19 cellular contexts compared by ENCODE assay signal in the genomic region with DNA sequence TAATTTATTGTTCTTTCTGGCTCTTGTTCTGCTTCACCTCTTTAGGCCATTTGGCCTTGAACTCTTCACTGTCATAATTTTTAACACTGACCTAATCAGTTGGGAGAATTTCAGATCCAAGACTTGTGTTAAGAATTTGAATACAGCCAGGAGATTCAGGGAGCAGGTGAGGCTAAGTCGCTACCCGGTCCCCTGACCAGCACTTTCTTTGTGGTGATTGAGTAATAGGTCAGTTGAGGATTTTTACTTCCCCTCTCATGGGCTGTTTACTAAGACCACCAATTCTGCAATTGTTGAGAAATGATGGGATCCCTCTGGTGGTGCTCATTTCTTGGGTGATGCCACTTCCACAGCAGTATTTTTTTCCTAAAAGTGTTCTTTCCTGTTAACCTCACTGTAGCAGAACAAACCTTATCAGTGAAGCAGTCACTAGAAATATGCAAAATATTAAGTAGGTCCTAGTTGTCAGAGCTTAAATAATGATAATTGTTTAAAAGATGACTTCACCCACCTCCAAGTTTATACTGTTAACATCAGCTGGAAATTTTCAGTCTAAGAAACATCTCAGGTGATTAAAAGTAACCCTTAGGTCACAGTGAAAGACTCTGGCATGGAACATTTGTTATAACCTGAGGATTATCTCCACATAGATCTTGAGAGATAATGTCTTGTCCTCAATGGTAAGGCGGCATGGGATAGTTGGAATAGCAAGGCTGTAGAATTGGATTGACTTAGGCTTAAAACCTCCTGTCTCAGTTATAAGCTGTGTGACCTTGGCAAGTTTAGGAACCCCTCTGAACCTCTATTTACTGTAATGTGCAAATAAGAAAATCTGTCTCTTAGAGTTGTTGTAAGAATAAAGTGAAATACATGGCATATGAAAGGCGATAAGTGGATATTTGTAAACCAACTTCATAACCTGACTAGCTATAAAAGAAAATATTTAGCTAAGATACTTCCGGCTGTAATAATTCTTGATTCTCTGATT. TPM values are rescaled to one million over a fixed set of nuclear protein-coding genes. Genes with fewer than 3 reads are reported as not detected.
DNase-seq lines count a peak whose midpoint lies in the region; ATAC-seq and TF ChIP-seq lines count a peak whose summit lies in the region.
"Had no signal": no experiment of that assay in that cellular context is flagged by ENCODE, and none has a peak within 500 bp of the region (broad histone marks: within the 10 kb centered on the region; RNA-seq: fewer than 3 reads in every experiment).

No MANE protein-coding gene starts in this region.

- H3K9me3 ChIP-seq in T-helper 17 cell (ENCODE audit: control insufficient read depth, low read length, poor library complexity, severe bottlenecking) (no peaks in the 10 kb centered on the region), muscle layer of colon (ENCODE audit: low read length) (no peaks in the 10 kb centered on the region), stomach (no peaks in the 10 kb centered on the region), HAP-1 (no peaks in the 10 kb centered on the region), heart right ventricle (no peaks in the 10 kb centered on the region)
- H3K9me3 ChIP-seq: adrenal gland, psoas muscle, thyroid gland had no signal

- H3K27ac Mint-ChIP-seq in T-helper 17 cell, result peak overlapping the region; percentile 11
- H3K27ac Mint-ChIP-seq: activated naive CD4-positive, alpha-beta T cell treated with anti-CD3 and anti-CD28 coated beads for 36 hours; neural progenitor cell; stimulated activated naive CD8-positive, alpha-beta T cell treated with anti-CD3 and anti-CD28 coated beads, Interleukin-15, amount 100 ng/mL, for 72 hours; T-cell had no signal

- no peak overlapping the region for H3K4me3 ChIP-seq in muscle layer of colon (ENCODE audit: low read depth in 1 of 2, low read length in 2 of 2)
- H3K4me3 ChIP-seq in stomach, result no peak overlapping the region
- H3K4me3 ChIP-seq in HAP-1, result no peak overlapping the region
- no peak overlapping the region for H3K4me3 ChIP-seq in heart right ventricle
- H3K4me3 ChIP-seq: adrenal gland, neural progenitor cell, psoas muscle, thyroid gland had no signal

- H3K27me3 Mint-ChIP-seq in T-helper 17 cell, result no peaks in the 10 kb centered on the region
- H3K27me3 Mint-ChIP-seq: stimulated activated naive CD8-positive, alpha-beta T cell treated with anti-CD3 and anti-CD28 coated beads, Interleukin-15, amount 100 ng/mL, for 72 hours; T-cell had no signal

- H3K4me1 Mint-ChIP-seq in T-helper 17 cell, result peaks cover 3% of the 10 kb centered on the region
- H3K4me1 Mint-ChIP-seq: stimulated activated naive CD8-positive, alpha-beta T cell treated with anti-CD3 and anti-CD28 coated beads, Interleukin-15, amount 100 ng/mL, for 72 hours; T-cell had no signal

- no peak overlapping the region for H3K4me3 Mint-ChIP-seq in T-helper 17 cell
- H3K4me3 Mint-ChIP-seq: activated naive CD4-positive, alpha-beta T cell treated with anti-CD3 and anti-CD28 coated beads for 36 hours; neural progenitor cell; stimulated activated naive CD8-positive, alpha-beta T cell treated with anti-CD3 and anti-CD28 coated beads, Interleukin-15, amount 100 ng/mL, for 72 hours; T-cell had no signal

- no peak for TF ChIP-seq POLR2A in stomach (IDR thresholded peaks at IDR 0.05)

- peak overlapping the region; percentile 42 for H3K27ac ChIP-seq in muscle layer of colon (ENCODE audit: low read depth, low read length)
- H3K27ac ChIP-seq in stomach, result peak overlapping the region in 3 of 5 donors; percentile 2 to 68 (median 61)
- H3K27ac ChIP-seq in heart right ventricle, result no peak overlapping the region
- H3K27ac ChIP-seq: adrenal gland, brain microvascular endothelial cell, C4-2B, neural progenitor cell, psoas muscle, thyroid gland had no signal

- no peaks in the 10 kb centered on the region for H3K27me3 ChIP-seq in muscle layer of colon (ENCODE audit: control insufficient read depth in 1 of 2, insufficient read depth in 2 of 2, low read length in 2 of 2)
- no peaks in the 10 kb centered on the region for H3K27me3 ChIP-seq in stomach
- H3K27me3 ChIP-seq in HAP-1 (ENCODE audit: low read depth), result no peaks in the 10 kb centered on the region
- no peaks in the 10 kb centered on the region for H3K27me3 ChIP-seq in heart right ventricle
- H3K27me3 ChIP-seq: adrenal gland, brain microvascular endothelial cell, neural progenitor cell, thyroid gland had no signal

- in situ Hi-C loops in HAP-1 (cut with MboI; ENCODE audit: low sequenced_read_pairs), result no loop called here

- no peak for TF ChIP-seq EP300 in stomach (IDR thresholded peaks at IDR 0.05)

- intact Hi-C loops in stomach (cut with DNase I; ENCODE audit: low total_unique reads), result no loop called here
- intact Hi-C loops in heart right ventricle (cut with DNase I), result loop anchor here in 4 of 10 donors (1.0 to 5.0 kb wide), 3 partner anchors 93 to 94 kb away; no protein-coding TSS in a partner anchor

- H3K36me3 ChIP-seq in muscle layer of colon (ENCODE audit: insufficient read depth, low read length) (no peaks in the 10 kb centered on the region), stomach (peaks cover 0 to 58% (median 32%) of the 10 kb centered on the region in 4 donors), HAP-1 (replicated peaks) (peaks cover 45% of the 10 kb centered on the region), heart right ventricle (peaks cover 0 to 68% (median 10%) of the 10 kb centered on the region in 9 donors)
- H3K36me3 ChIP-seq: brain microvascular endothelial cell had no signal

- 70 to 86% (median 84%) methylated on average over 5 of the region's 5 CpGs for WGBS in stomach, 5 donors
- 94% methylated on average over 5 of the region's 5 CpGs for WGBS in heart right ventricle, 2 donors

- ATAC-seq in T-helper 17 cell (no peak), heart right ventricle (no peak), GM19351 (IDR thresholded peaks at IDR 0.05; ENCODE audit: unreplicated experiment) (no peak)
- ATAC-seq: stimulated activated naive CD8-positive, alpha-beta T cell treated with anti-CD3 and anti-CD28 coated beads, Interleukin-15, amount 100 ng/mL, for 72 hours; T-cell had no signal

- TF ChIP-seq CTCF in stomach (IDR thresholded peaks at IDR 0.05) (no peak), heart right ventricle (IDR thresholded peaks at IDR 0.05) (no peak)

- H3K36me3 Mint-ChIP-seq in T-helper 17 cell (ENCODE audit: low read depth), result peaks cover 15% of the 10 kb centered on the region

- H3K9ac ChIP-seq in muscle layer of colon (ENCODE audit: low read length), result no peak overlapping the region
- H3K9ac ChIP-seq: neural progenitor cell had no signal

- H3K4me1 ChIP-seq in muscle layer of colon (ENCODE audit: insufficient read depth, low read length) (peaks cover 60% of the 10 kb centered on the region), stomach (peaks cover 0 to 48% (median 10%) of the 10 kb centered on the region in 4 donors), HAP-1 (no peaks in the 10 kb centered on the region), heart right ventricle (peaks cover 0 to 23% (median 0%) of the 10 kb centered on the region in 9 donors)

- DNase-seq in HT-29 (ENCODE audit: low spot score) (peak; percentile 37), T-helper 17 cell (no peak), stomach (no peak), HAP-1 (ENCODE audit: low spot score in 2 of 2) (no peak), heart right ventricle (no peak)
- DNase-seq: activated CD4-positive, alpha-beta T cell treated with anti-CD3 and anti-CD28 coated beads, Interleukin-2, amount 50 U/mL, for 4 hours; activated naive CD4-positive, alpha-beta T cell treated with anti-CD3 and anti-CD28 coated beads for 36 hours; effector CD4-positive, alpha-beta T cell; psoas muscle; stimulated activated CD8-positive, alpha-beta memory T cell treated with anti-CD3 and anti-CD28 coated beads, Interleukin-4, amount 100 ng/mL, for 48 hours; stimulated activated naive CD8-positive, alpha-beta T cell treated with anti-CD3 and anti-CD28 coated beads, Interleukin-15, amount 100 ng/mL, for 72 hours; T-cell had no signal

RNA-seq across cellular contexts. Expression of a gene that starts 41.3 kb away (rescaled TPM):
- total RNA-seq in HT-29 (2014; rRNA removed; shearing (Covaris generic)), result 17.8 and 18.4 TPM in 2 replicates
- total RNA-seq in T-helper 17 cell (10 to 100 TPM; 10.8 to 11.1 TPM), stomach (10 to 100 TPM in 4 of 5 donors, 1 to 10 TPM in 1; 4.7 to 85.7 (median 22.9) TPM), heart right ventricle (1 to 10 TPM; 5.2 to 8.8 (median 8.2) TPM)
- polyA plus RNA-seq in stomach (10 to 100 TPM in 1 of 3 donors, 1 to 10 TPM in 2; 7.0 to 10.8 (median 7.5) TPM), heart right ventricle (1 to 10 TPM; 4.7 to 6.5 TPM)

Comparison
In these comparisons a context has a peak if more than half of its experiments do, and no peak if none do; other contexts are left out.
1. H3K27ac ChIP-seq: peak in muscle layer of colon (single experiment) and stomach (3 of 5); none in heart right ventricle (0 of 10).